9 cellular contexts compared by ENCODE assay signal in the genomic region with DNA sequence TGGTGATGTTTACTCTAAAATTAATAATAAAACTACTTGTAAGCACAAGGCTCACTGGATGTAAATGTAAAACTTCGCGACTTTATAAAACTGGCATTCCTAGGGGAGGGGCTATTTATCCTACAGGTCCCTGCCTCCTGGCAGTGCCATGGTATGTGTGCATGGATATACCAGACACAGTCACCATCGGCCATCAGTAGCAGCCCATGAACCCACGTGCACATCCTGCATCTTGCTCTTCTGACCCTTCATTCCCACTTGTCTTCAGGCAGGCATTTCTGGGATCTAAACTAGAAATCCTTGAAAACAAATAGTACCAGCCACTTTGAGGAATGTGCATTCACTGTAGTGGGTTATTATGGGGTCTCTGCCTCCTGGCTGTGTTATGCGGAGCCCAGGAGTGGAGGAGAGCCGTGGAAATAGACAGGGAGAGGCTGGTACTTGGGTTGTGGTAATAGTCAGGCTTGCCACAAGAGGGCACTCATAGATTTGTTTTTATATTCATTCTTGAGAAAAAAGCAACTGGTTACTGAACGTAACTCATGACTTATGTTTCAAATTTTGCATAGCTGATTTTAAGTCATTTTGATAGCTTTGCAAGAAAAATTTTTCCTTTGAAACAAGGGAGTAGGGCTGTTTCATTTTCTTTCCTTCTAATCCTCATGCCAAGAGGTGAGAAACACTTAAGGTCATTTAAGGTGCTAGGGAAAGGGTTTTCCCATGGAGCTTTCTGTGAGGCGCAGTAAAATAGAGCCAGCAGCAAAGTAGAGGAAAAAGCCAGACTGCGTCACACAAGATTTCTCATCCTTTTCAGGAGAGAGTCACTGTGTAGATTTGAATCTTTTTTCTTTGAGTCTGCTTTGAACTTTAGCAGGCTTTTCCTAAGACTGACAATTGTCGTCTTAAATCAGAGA. TPM values are rescaled to one million over a fixed set of nuclear protein-coding genes. Genes with fewer than 3 reads are reported as not detected.
DNase-seq lines count a peak whose midpoint lies in the region; ATAC-seq, FAIRE-seq and TF ChIP-seq lines count a peak whose summit lies in the region.
"Had no signal": no experiment of that assay in that cellular context is flagged by ENCODE, and none has a peak within 500 bp of the region (broad histone marks: within the 10 kb centered on the region; RNA-seq: fewer than 3 reads in every experiment).

No MANE protein-coding gene starts in this region.

- peaks cover 2% of the 10 kb centered on the region for H3K36me3 Mint-ChIP-seq in activated CD8-positive, alpha-beta T cell treated with anti-CD3 and anti-CD28 coated beads for 36 hours (ENCODE audit: low read depth)
- H3K36me3 Mint-ChIP-seq in naive B cell, result peaks cover 4 to 5% of the 10 kb centered on the region in 2 donors
- H3K36me3 Mint-ChIP-seq: natural killer cell treated with Interleukin-12 subunit alpha and Interleukin-12 subunit beta and Interleukin-15 and Interleukin-18, amount 100 ng/mL, for 72 hours had no signal

- ATAC-seq in activated CD8-positive, alpha-beta T cell treated with anti-CD3 and anti-CD28 coated beads for 36 hours, result peak; percentile 87
- peak; percentile 20 to 45 for ATAC-seq in naive B cell (ENCODE audit: low read depth in 2 of 2)
- no peak for ATAC-seq in GM19324 (IDR thresholded peaks at IDR 0.05; ENCODE audit: low FRiP score, unreplicated experiment)

- H3K4me3 ChIP-seq in esophagus muscularis mucosa (no peak overlapping the region), thyroid gland (replicated peaks in 1 of 3) (no peak overlapping the region)

- H3K27me3 Mint-ChIP-seq in activated CD8-positive, alpha-beta T cell treated with anti-CD3 and anti-CD28 coated beads for 36 hours, result no peaks in the 10 kb centered on the region
- H3K27me3 Mint-ChIP-seq in naive B cell, result no peaks in the 10 kb centered on the region

- TF ChIP-seq POLR2A in esophagus muscularis mucosa (IDR thresholded peaks at IDR 0.05; ENCODE audit: low read depth) (no peak), thyroid gland (IDR thresholded peaks at IDR 0.05) (no peak)

- H3K4me3 Mint-ChIP-seq in activated CD8-positive, alpha-beta T cell treated with anti-CD3 and anti-CD28 coated beads for 36 hours, result no peak overlapping the region
- H3K4me3 Mint-ChIP-seq in naive B cell, result no peak overlapping the region
- H3K4me3 Mint-ChIP-seq: natural killer cell treated with Interleukin-12 subunit alpha and Interleukin-12 subunit beta and Interleukin-15 and Interleukin-18, amount 100 ng/mL, for 72 hours had no signal

- CTCF ChIA-PET in activated CD8-positive, alpha-beta T cell treated with anti-CD3 and anti-CD28 coated beads for 36 hours (lab: Charles Lee), result interaction anchor here (0.6 to 4.0 kb wide), 56 partner anchors 10 to 381 kb away, joined by 3 to 79 read pairs (median 4); a partner anchor contains a TSS

- H3K27ac Mint-ChIP-seq in activated CD8-positive, alpha-beta T cell treated with anti-CD3 and anti-CD28 coated beads for 36 hours, result no peak overlapping the region
- H3K27ac Mint-ChIP-seq in naive B cell, result peak overlapping the region in 1 of 6 donors; percentile 57

- no peaks in the 10 kb centered on the region for H3K27me3 ChIP-seq in esophagus muscularis mucosa
- no peaks in the 10 kb centered on the region for H3K27me3 ChIP-seq in thyroid gland

- H3K27ac ChIP-seq in esophagus muscularis mucosa (replicated peaks in 1 of 4), result peak overlapping the region; percentile 12 to 52 (median 36)
- no peak overlapping the region for H3K27ac ChIP-seq in thyroid gland

- peak; percentile 95 for FAIRE-seq in GM19239 (lab: Jason Lieb, UNC)

- H3K9me3 ChIP-seq in esophagus muscularis mucosa (no peaks in the 10 kb centered on the region), thyroid gland (no peaks in the 10 kb centered on the region)

- WGBS in esophagus muscularis mucosa, result 48% methylated on average over 10 of the region's 10 CpGs
- WGBS in thyroid gland, 2 donors, result 63% methylated on average over 10 of the region's 10 CpGs

- DNase-seq in AML-193 (lab: John Stamatoyannopoulos, UW) (peak; percentile 41 to 65), GM19239 (ENCODE audit: insufficient read length, low spot score) (no peak), NCI-H446 (lab: John Stamatoyannopoulos, UW) (peak; percentile 39 to 72), esophagus muscularis mucosa (ENCODE audit: extremely low spot score) (no peak), naive B cell (peak; percentile 39), thyroid gland (peak; percentile 61 to 67)
- DNase-seq in activated CD8-positive, alpha-beta T cell treated with anti-CD3 and anti-CD28 coated beads for 36 hours, result peak; percentile 81

- POLR2A ChIA-PET in activated CD8-positive, alpha-beta T cell treated with anti-CD3 and anti-CD28 coated beads for 36 hours (lab: Charles Lee), result interaction anchor here (1.3 kb wide), 1 partner anchor 138 kb away, joined by 3 read pairs; no protein-coding TSS in a partner anchor

- no peak for TF ChIP-seq EP300 in esophagus muscularis mucosa (IDR thresholded peaks at IDR 0.05)

- H3K9me3 Mint-ChIP-seq in activated CD8-positive, alpha-beta T cell treated with anti-CD3 and anti-CD28 coated beads for 36 hours, result no peaks in the 10 kb centered on the region
- H3K9me3 Mint-ChIP-seq in naive B cell, result no peaks in the 10 kb centered on the region
- H3K9me3 Mint-ChIP-seq: natural killer cell treated with Interleukin-12 subunit alpha and Interleukin-12 subunit beta and Interleukin-15 and Interleukin-18, amount 100 ng/mL, for 72 hours had no signal

- peaks cover under 1 to 27% (median 20%) of the 10 kb centered on the region in 4 donors for H3K4me1 ChIP-seq in esophagus muscularis mucosa
- no peaks in the 10 kb centered on the region for H3K4me1 ChIP-seq in thyroid gland

- TF ChIP-seq CTCF in activated CD8-positive, alpha-beta T cell treated with anti-CD3 and anti-CD28 coated beads for 36 hours (IDR thresholded peaks at IDR 0.05), result peak; percentile 91
- TF ChIP-seq CTCF in esophagus muscularis mucosa (IDR thresholded peaks at IDR 0.05) (peak; percentile 84 to 91 (median 86)), thyroid gland (IDR thresholded peaks at IDR 0.05) (peak; percentile 63 to 80 (median 76))

- H3K4me1 Mint-ChIP-seq in activated CD8-positive, alpha-beta T cell treated with anti-CD3 and anti-CD28 coated beads for 36 hours (ENCODE audit: low read depth), result no peaks in the 10 kb centered on the region
- peaks cover 0 to 5% (median 0%) of the 10 kb centered on the region in 3 donors for H3K4me1 Mint-ChIP-seq in naive B cell

- intact Hi-C loops in activated CD8-positive, alpha-beta T cell treated with anti-CD3 and anti-CD28 coated beads for 36 hours (cut with micrococcal nuclease), result loop anchor here (2.0 to 5.0 kb wide), 2 partner anchors 220 to 332 kb away; a partner anchor contains a TSS
- intact Hi-C loops in esophagus muscularis mucosa (cut with DNase I), result loop anchor here (5.0 kb wide), 3 partner anchors 100 to 220 kb away; no protein-coding TSS in a partner anchor
- intact Hi-C loops in thyroid gland (cut with DNase I), result loop anchor here (5.0 kb wide), 2 partner anchors 220 to 335 kb away; no protein-coding TSS in a partner anchor

- peaks cover 22 to 43% (median 38%) of the 10 kb centered on the region in 4 donors for H3K36me3 ChIP-seq in esophagus muscularis mucosa
- H3K36me3 ChIP-seq in thyroid gland, result peaks cover 20 to 26% of the 10 kb centered on the region in 2 donors

RNA-seq across cellular contexts. Expression of a gene that starts 17.4 kb away (rescaled TPM):
- not detected for total RNA-seq in activated CD8-positive, alpha-beta T cell treated with anti-CD3 and anti-CD28 coated beads for 36 hours
- total RNA-seq in esophagus muscularis mucosa (10 to 100 TPM in 2 of 4 donors, 1 to 10 TPM in 2; 5.8 to 18.4 (median 10.5) TPM), thyroid gland (1 to 10 TPM; 2.2 to 7.1 (median 6.9) TPM)
- not detected for polyA plus RNA-seq in naive B cell (ENCODE audit: low read depth in 6 of 6)

RNA-seq across cellular contexts. Expression of a gene that starts 51.3 kb away (rescaled TPM):
- total RNA-seq in activated CD8-positive, alpha-beta T cell treated with anti-CD3 and anti-CD28 coated beads for 36 hours, result 10 to 100 TPM in 1 of 2 experiments, 1 to 10 TPM in 1; 9.4 to 10.7 TPM
- 10 to 100 TPM; 19.7 to 34.2 (median 28.0) TPM for total RNA-seq in esophagus muscularis mucosa
- 10 to 100 TPM in 1 of 6 donors, 1 to 10 TPM in 5; 3.5 to 10.4 (median 4.8) TPM for polyA plus RNA-seq in naive B cell (ENCODE audit: low read depth in 6 of 6)
- total RNA-seq in thyroid gland, result 10 to 100 TPM; 21.2 to 28.3 (median 25.2) TPM

Comparison
In these comparisons a context has a peak if more than half of its experiments do, and no peak if none do; other contexts are left out.
1. DNase-seq: peak in AML-193 (2 of 2), NCI-H446 (2 of 2), activated CD8-positive, alpha-beta T cell treated with anti-CD3 and anti-CD28 coated beads for 36 hours (single experiment), naive B cell (single experiment) and thyroid gland (2 of 2); none in GM19239 (single experiment) and esophagus muscularis mucosa (single experiment).
2. H3K27ac ChIP-seq: peak in esophagus muscularis mucosa (4 of 4); none in thyroid gland (0 of 3).
3. Peak in every context shown above with its lines, with median percentiles within 50 percentile points of each other: CTCF ChIP-seq.